8 cellular contexts compared by ENCODE assay signal in genomic region chr3:141366285-141367037, GRCh38. TPM values are rescaled to one million over a fixed set of nuclear protein-coding genes. Genes with fewer than 3 reads are reported as not detected.
A peak's percentile ranks its signal among the peaks of the same experiment; 100 is the strongest.
DNase-seq lines count a peak whose midpoint lies in the region; TF ChIP-seq lines count a peak whose summit lies in the region.

No MANE protein-coding gene starts in this region.

- H3F3A ChIP-seq in SU-DHL-6 (ENCODE audit: insufficient read depth), result 0 out of 2 replicates have a peak, but pooled peaks cover 3% of the 10 kb centered on the region

- H3K27ac ChIP-seq in SU-DHL-6 (ENCODE audit: low read depth, low read length), result no peak overlapping the region

- no peaks in the 10 kb centered on the region for H3K27me3 ChIP-seq in SU-DHL-6 (ENCODE audit: low read length)

- H3K9me2 ChIP-seq in SU-DHL-6 (replicated peaks; ENCODE audit: insufficient read depth, low read length), result no peaks in the 10 kb centered on the region

- no peak overlapping the region for H3K9ac ChIP-seq in SU-DHL-6 (ENCODE audit: low read length)

- H3K36me3 ChIP-seq in SU-DHL-6 (ENCODE audit: low read length), result 0 out of 2 replicates have a peak, but pooled peaks cover 5% of the 10 kb centered on the region

- H3K4me2 ChIP-seq in SU-DHL-6 (ENCODE audit: low read depth, low read length, poor library complexity, severe bottlenecking), result no peak overlapping the region

- H4K20me1 ChIP-seq in SU-DHL-6 (ENCODE audit: low read depth, low read length), result no peaks in the 10 kb centered on the region

- TF ChIP-seq CTCF in SU-DHL-6 (IDR thresholded peaks at IDR 0.05; ENCODE audit: insufficient read depth, low read length, poor library complexity, severe bottlenecking), result no peak
- TF ChIP-seq CTCF in fibroblast of the aortic adventitia (IDR thresholded peaks at IDR 0.05; ENCODE audit: insufficient read depth, low read length), result peak; percentile 18

- no peaks in the 10 kb centered on the region for H3K9me3 ChIP-seq in SU-DHL-6 (ENCODE audit: insufficient read depth, low read length)

- H3K4me3 ChIP-seq in SU-DHL-6 (ENCODE audit: insufficient read depth, low read length, poor library complexity, severe bottlenecking) (no peak overlapping the region), fibroblast of the aortic adventitia (ENCODE audit: low read depth, low read length) (peak overlapping the region; percentile 23)

- DNase-seq in EH (ENCODE audit: low read depth), result peak; percentile 97
- DNase-seq in fibroblast of the aortic adventitia (ENCODE audit: low read depth), result peak; percentile 97
- DNase-seq in renal cortical epithelial cell (ENCODE audit: low read depth), result peak; percentile 94
- no peak for DNase-seq in stimulated activated CD4-positive, alpha-beta T cell treated with anti-CD3 and anti-CD28 coated beads, Interleukin-4, amount 100 ng/mL, for 4 hours
- no peak for DNase-seq in mesenteric fat pad (ENCODE audit: low spot score)
- DNase-seq in NCI-H1105 (lab: John Stamatoyannopoulos, UW), result no peak
- DNase-seq in NCI-H2171 treated with DMSO at 0.1 percent for 48 hours (lab: John Stamatoyannopoulos, UW), result no peak

- peak overlapping the region; percentile 23 for H2AFZ ChIP-seq in SU-DHL-6 (ENCODE audit: low read depth, low read length, severe bottlenecking)

- H3K79me2 ChIP-seq in SU-DHL-6 (ENCODE audit: insufficient read depth, low read length), result no peaks in the 10 kb centered on the region

RNA-seq across cellular contexts. Expression of gene ZBTB38, which starts 1.8 kb away (rescaled TPM):
- total RNA-seq in fibroblast of the aortic adventitia (ENCODE audit: low replicate concordance) (52.4 and 267 TPM in 2 replicates), renal cortical epithelial cell (213 and 340 TPM in 2 replicates), mesenteric fat pad (75.4 TPM)

Comparison
In these comparisons a context has a peak if more than half of its experiments do, and no peak if none do; other contexts are left out.
1. DNase-seq: peak in EH (single experiment), fibroblast of the aortic adventitia (single experiment) and renal cortical epithelial cell (single experiment); none in stimulated activated CD4-positive, alpha-beta T cell treated with anti-CD3 and anti-CD28 coated beads, Interleukin-4, amount 100 ng/mL, for 4 hours (0 of 2), mesenteric fat pad (single experiment), NCI-H1105 (single experiment) and NCI-H2171 treated with DMSO at 0.1 percent for 48 hours (single experiment).